In the genomic region with DNA sequence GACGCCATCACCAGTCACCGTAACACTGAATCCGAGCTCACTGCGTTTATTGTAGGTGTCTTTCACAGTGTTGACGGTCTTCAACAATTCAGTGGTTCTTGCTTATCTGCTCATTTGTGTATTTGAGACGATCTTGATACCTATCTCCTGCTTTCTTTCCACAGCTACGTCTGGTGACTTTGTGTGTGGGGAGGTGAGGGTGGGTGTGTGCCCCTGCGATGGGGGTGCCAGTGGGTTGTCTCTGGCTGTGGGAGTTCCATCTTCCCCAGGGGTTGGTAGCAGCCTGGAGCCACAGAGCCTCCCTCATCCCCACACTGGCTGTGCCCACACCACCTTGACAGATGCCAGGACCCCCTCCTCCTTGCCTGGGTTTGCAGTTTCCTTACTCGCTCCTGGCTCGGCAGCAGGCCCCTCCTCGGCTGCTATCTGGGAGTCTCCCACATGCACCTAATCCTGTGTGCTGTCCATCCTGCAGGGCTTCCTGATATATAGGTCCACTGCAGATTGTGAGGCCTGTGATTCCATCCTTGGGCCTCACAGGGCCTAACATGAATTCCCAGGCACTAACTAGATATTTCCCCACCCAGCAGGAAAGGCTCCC, we compare ENCODE assay signal across 1 cellular context.
TF ChIP-seq lines count a peak whose summit lies in the region.

No MANE protein-coding gene starts in this region.

TF ChIP-seq in IMR-90, 13 proteins besides CTCF, POLR2A, EP300 and RAD21 (continued from another document):
- TF ChIP-seq, protein P1, sequence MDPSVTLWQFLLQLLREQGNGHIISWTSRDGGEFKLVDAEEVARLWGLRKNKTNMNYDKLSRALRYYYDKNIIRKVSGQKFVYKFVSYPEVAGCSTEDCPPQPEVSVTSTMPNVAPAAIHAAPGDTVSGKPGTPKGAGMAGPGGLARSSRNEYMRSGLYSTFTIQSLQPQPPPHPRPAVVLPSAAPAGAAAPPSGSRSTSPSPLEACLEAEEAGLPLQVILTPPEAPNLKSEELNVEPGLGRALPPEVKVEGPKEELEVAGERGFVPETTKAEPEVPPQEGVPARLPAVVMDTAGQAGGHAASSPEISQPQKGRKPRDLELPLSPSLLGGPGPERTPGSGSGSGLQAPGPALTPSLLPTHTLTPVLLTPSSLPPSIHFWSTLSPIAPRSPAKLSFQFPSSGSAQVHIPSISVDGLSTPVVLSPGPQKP (IDR thresholded peaks at IDR 0.05; ENCODE audit: borderline replicate concordance, low read depth, low read length) = no peak
- TF ChIP-seq, protein P2, sequence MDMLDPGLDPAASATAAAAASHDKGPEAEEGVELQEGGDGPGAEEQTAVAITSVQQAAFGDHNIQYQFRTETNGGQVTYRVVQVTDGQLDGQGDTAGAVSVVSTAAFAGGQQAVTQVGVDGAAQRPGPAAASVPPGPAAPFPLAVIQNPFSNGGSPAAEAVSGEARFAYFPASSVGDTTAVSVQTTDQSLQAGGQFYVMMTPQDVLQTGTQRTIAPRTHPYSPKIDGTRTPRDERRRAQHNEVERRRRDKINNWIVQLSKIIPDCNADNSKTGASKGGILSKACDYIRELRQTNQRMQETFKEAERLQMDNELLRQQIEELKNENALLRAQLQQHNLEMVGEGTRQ (IDR thresholded peaks at IDR 0.05; ENCODE audit: low read depth, low read length) = no peak
- TF ChIP-seq MAFK (IDR thresholded peaks at IDR 0.05; ENCODE audit: low read depth, low read length) (no peak), SMC3 (IDR thresholded peaks at IDR 0.05; ENCODE audit: low read depth, low read length) (no peak), FOS (IDR thresholded peaks at IDR 0.05; ENCODE audit: low read depth, low read length) (no peak)
